13 cellular contexts compared by ENCODE assay signal in the genomic region with DNA sequence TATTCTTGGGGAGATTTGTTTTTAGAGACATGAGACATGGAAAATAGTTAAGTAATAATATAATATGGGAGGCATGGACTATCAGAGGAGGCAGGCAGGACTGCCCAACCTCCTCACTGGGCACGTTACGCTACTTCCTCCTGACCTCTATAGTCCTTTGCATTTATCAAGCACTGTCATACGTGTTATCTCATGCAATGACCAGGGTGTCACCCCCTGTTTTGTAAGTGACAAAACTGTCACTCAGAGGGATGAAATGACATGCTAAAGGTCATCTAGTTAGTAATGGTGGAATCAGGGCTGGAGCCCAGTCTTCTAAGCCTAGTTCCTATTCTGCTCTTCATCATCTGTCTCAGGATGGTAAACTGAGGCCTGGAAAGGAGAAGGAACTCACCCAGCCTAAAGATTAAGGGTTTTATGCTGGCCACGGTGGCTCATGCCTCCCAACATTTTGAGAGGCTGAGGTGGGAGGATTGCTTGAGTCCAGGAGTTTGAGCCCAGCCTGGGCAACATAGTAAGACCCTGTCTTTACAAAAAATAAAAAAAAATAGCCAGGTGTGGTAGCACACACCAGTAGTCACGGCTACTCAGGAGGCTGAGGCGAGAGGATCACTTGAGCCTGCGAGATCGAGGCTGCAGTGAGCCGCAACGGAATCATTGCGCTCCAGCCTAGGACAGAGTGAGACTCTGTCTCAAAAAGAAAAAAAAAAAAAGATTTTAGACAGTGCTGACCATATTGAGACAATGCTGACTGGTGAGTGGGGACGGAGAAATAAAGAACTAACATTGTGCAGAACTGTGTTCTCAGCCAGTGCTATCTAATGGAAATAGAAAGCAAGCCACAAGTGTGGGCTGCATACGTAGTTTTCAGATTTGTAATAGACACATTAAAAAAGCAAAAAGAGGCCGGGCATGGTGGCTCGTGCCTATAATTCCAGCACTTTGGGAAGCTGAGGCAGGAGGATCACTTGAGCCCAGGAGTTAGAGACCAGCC.
DNase-seq lines count a peak whose midpoint lies in the region; ATAC-seq and TF ChIP-seq lines count a peak whose summit lies in the region.
"Had no signal": no experiment of that assay in that cellular context is flagged by ENCODE, and none has a peak within 500 bp of the region (broad histone marks: within the 10 kb centered on the region; RNA-seq: fewer than 3 reads in every experiment).

No MANE protein-coding gene starts in this region.

- H3K9me3 ChIP-seq in HUES48 (ENCODE audit: control insufficient read depth, insufficient read depth, low read length), result no peaks in the 10 kb centered on the region
- H3K9me3 ChIP-seq: HAP-1 had no signal

- H3K4me3 ChIP-seq in HUES48 (ENCODE audit: low read depth, low read length), result no peak overlapping the region
- H3K4me3 ChIP-seq: HAP-1 had no signal

- intact Hi-C loops in sciatic nerve (cut with DNase I), result no loop called here

- ATAC-seq in sciatic nerve, result peak; percentile 77
- ATAC-seq in HG03196 (IDR thresholded peaks at IDR 0.05; ENCODE audit: unreplicated experiment), result no peak

- peaks cover 46% of the 10 kb centered on the region for H3K4me1 ChIP-seq in HUES48 (ENCODE audit: control insufficient read depth, insufficient read depth, low read length)

- in situ Hi-C loops in GM13976 (cut with MboI; ENCODE audit: low sequenced_read_pairs, unreplicated experiment), result no loop called here

- TF ChIP-seq CTCF in GM13976 (IDR thresholded peaks at IDR 0.05; ENCODE audit: borderline replicate concordance, control extremely low read depth, extremely low read depth, insufficient read depth, missing control alignments), result no peak

- H3K27me3 ChIP-seq in HUES48 (ENCODE audit: control insufficient read depth, insufficient read depth, low read length), result no peaks in the 10 kb centered on the region

- H3K27ac ChIP-seq in HUES48 (ENCODE audit: low read depth, low read length) (peak overlapping the region; percentile 92), caudate nucleus (ENCODE audit: low read depth, low read length) (peak overlapping the region; percentile 26)

- H3K9ac ChIP-seq in HUES48 (ENCODE audit: low read depth, low read length), result no peak overlapping the region

- H3K36me3 ChIP-seq in HUES48 (ENCODE audit: control insufficient read depth, insufficient read depth, low read length), result peaks cover 19% of the 10 kb centered on the region

- DNase-seq in GM13976 (ENCODE audit: low spot score), result peak; percentile 34
- no peak for DNase-seq in caudate nucleus (lab: John Stamatoyannopoulos, UW)
- peak; percentile 28 for DNase-seq in sciatic nerve (ENCODE audit: low spot score)
- no peak for DNase-seq in hippocampal formation (lab: John Stamatoyannopoulos, UW)
- DNase-seq in NCI-H1092 (lab: John Stamatoyannopoulos, UW), result no peak
- DNase-seq: endodermal cell, hypothalamus, midbrain, NCI-H526 treated with DMSO at 0.1 percent for 48 hours, right cardiac atrium had no signal

Comparison
In these comparisons a context has a peak if more than half of its experiments do, and no peak if none do; other contexts are left out.
1. DNase-seq: peak in GM13976 (single experiment) and sciatic nerve (single experiment); none in caudate nucleus (0 of 61), hippocampal formation (0 of 2) and NCI-H1092 (single experiment).